Comparison of ENCODE assay signal across 9 cellular contexts in the genomic region with DNA sequence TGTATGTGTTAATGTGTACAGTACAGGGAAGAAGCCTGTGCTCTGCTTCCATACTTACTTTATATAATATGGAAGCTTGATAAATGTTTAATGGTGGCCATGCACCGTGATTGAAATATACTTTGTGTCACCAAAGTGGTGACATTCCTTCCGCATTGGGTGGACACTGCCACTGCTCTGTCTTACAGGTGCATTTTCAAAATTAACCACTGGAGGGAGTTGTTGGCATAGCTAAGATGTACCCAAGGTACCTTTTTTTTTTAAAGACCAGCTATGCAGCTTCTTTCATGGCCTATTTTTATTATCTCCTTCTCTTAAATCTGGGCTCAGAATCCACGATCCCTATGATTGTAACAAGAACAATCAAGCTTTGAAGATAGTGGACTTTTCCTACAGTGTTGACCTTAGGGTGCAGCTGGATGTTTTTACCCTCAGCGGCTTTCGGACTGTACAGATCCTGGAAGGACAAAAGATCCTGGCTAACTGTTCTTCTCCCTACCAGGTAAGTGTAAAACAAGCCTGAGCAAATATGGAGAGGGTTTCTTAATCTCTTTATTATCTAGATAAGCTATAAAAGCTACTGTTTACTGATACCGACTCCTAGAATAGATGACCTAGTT. TPM values are rescaled to one million over a fixed set of nuclear protein-coding genes. Genes with fewer than 3 reads are reported as not detected.
DNase-seq lines count a peak whose midpoint lies in the region; ATAC-seq and TF ChIP-seq lines count a peak whose summit lies in the region.
"Had no signal": no experiment of that assay in that cellular context is flagged by ENCODE, and none has a peak within 500 bp of the region (broad histone marks: within the 10 kb centered on the region; RNA-seq: fewer than 3 reads in every experiment).

No MANE protein-coding gene starts in this region.

- no peaks in the 10 kb centered on the region for H3K27me3 ChIP-seq in cardiac muscle cell
- no peaks in the 10 kb centered on the region for H3K27me3 ChIP-seq in prostate gland (replicated peaks; ENCODE audit: insufficient read depth)

- POLR2A ChIA-PET in activated naive CD8-positive, alpha-beta T cell treated with anti-CD3 and anti-CD28 coated beads, Interleukin-2, amount 10 ng/mL, durations not matched to agents 7 days and 5 days (lab: Charles Lee) = interaction anchor here (0.7 to 1.0 kb wide), 4 partner anchors 22 to 92 kb away, joined by 3 to 6 read pairs (median 4); a partner anchor contains a TSS

- H3K36me3 Mint-ChIP-seq in activated naive CD8-positive, alpha-beta T cell treated with anti-CD3 and anti-CD28 coated beads, Interleukin-2, amount 10 ng/mL, durations not matched to agents 7 days and 5 days = peaks cover 32% of the 10 kb centered on the region

- DNase-seq in SIG-M5 treated with dmso at 0.1 percent for 504 hours (lab: John Stamatoyannopoulos, UW; ENCODE audit: unreplicated experiment) (peak; percentile 71), SIG-M5 (lab: John Stamatoyannopoulos, UW) (no peak), NCI-H82 treated with DMSO at 0.1 percent for 48 hours (lab: John Stamatoyannopoulos, UW; ENCODE audit: unreplicated experiment) (peak; percentile 29), cardiac muscle cell (ENCODE audit: low read depth in 1 of 2, low spot score in 1 of 2) (peak; percentile 76 to 86), prostate gland (ENCODE audit: low spot score) (peak; percentile 81)
- no peak for DNase-seq in activated naive CD8-positive, alpha-beta T cell treated with anti-CD3 and anti-CD28 coated beads, Interleukin-2, amount 10 ng/mL, durations not matched to agents 7 days and 5 days

- peak; percentile 73 for ATAC-seq in HG03135 (IDR thresholded peaks at IDR 0.05; ENCODE audit: unreplicated experiment)
- peak; percentile 78 for ATAC-seq in activated naive CD8-positive, alpha-beta T cell treated with anti-CD3 and anti-CD28 coated beads, Interleukin-2, amount 10 ng/mL, durations not matched to agents 7 days and 5 days (ENCODE audit: low read depth)
- no peak for ATAC-seq in GM21360 (IDR thresholded peaks at IDR 0.05; ENCODE audit: unreplicated experiment)

- TF ChIP-seq CTCF in cardiac muscle cell (IDR thresholded peaks at IDR 0.05; ENCODE audit: low read depth, low read length) (peak; percentile 70), prostate gland (IDR thresholded peaks at IDR 0.05) (peak; percentile 74 to 96 (median 92))

- TF ChIP-seq POLR2A in prostate gland (IDR thresholded peaks at IDR 0.05) = no peak

- intact Hi-C loops in prostate gland (cut with DNase I) = loop anchor here (2.0 kb wide), 1 partner anchor 58 kb away; no protein-coding TSS in a partner anchor

- H3K36me3 ChIP-seq in cardiac muscle cell (peaks cover 11% of the 10 kb centered on the region), prostate gland (no peaks in the 10 kb centered on the region)

- no peak overlapping the region for H3K4me3 ChIP-seq in cardiac muscle cell
- H3K4me3 ChIP-seq in prostate gland = no peak overlapping the region

- no peak overlapping the region for H3K27ac Mint-ChIP-seq in activated naive CD8-positive, alpha-beta T cell treated with anti-CD3 and anti-CD28 coated beads, Interleukin-2, amount 10 ng/mL, durations not matched to agents 7 days and 5 days

- H3K9me3 Mint-ChIP-seq in activated naive CD8-positive, alpha-beta T cell treated with anti-CD3 and anti-CD28 coated beads, Interleukin-2, amount 10 ng/mL, durations not matched to agents 7 days and 5 days = no peaks in the 10 kb centered on the region

- 26% methylated on average over 6 of the region's 6 CpGs for WGBS in prostate gland

- H3K4me1 ChIP-seq in cardiac muscle cell (ENCODE audit: low read depth) (peaks cover 3% of the 10 kb centered on the region), prostate gland (replicated peaks) (no peaks in the 10 kb centered on the region)

- no peak overlapping the region for H3K4me3 Mint-ChIP-seq in activated naive CD8-positive, alpha-beta T cell treated with anti-CD3 and anti-CD28 coated beads, Interleukin-2, amount 10 ng/mL, durations not matched to agents 7 days and 5 days

- no peaks in the 10 kb centered on the region for H3K9me3 ChIP-seq in cardiac muscle cell (ENCODE audit: low read depth)
- no peaks in the 10 kb centered on the region for H3K9me3 ChIP-seq in prostate gland

- H3K4me1 Mint-ChIP-seq in activated naive CD8-positive, alpha-beta T cell treated with anti-CD3 and anti-CD28 coated beads, Interleukin-2, amount 10 ng/mL, durations not matched to agents 7 days and 5 days = peaks cover 1% of the 10 kb centered on the region

- H3K27me3 Mint-ChIP-seq in activated naive CD8-positive, alpha-beta T cell treated with anti-CD3 and anti-CD28 coated beads, Interleukin-2, amount 10 ng/mL, durations not matched to agents 7 days and 5 days = no peaks in the 10 kb centered on the region

- H3K27ac ChIP-seq in cardiac muscle cell (no peak overlapping the region), prostate gland (peak overlapping the region; percentile 19 to 40)
- H3K27ac ChIP-seq: epithelial cell of prostate had no signal

RNA-seq across cellular contexts. Expression of a gene that starts 21.6 kb away (rescaled TPM):
- 1 to 10 TPM in 1 of 2 experiments, under 1 TPM in 1; 0.91 to 1.3 TPM for total RNA-seq in activated naive CD8-positive, alpha-beta T cell treated with anti-CD3 and anti-CD28 coated beads, Interleukin-2, amount 10 ng/mL, durations not matched to agents 7 days and 5 days
- total RNA-seq in cardiac muscle cell (9.7 and 18.7 TPM in 2 replicates), prostate gland (100 to 1,000 TPM in 1 of 2 donors, 10 to 100 TPM in 1; 13.8 to 190 TPM)
- polyA plus RNA-seq in cardiac muscle cell = 4.2 and 8.3 TPM in 2 replicates

RNA-seq across cellular contexts. Expression of a gene that starts 56.4 kb away (rescaled TPM):
- 10 to 100 TPM; 59.3 TPM for total RNA-seq in activated naive CD8-positive, alpha-beta T cell treated with anti-CD3 and anti-CD28 coated beads, Interleukin-2, amount 10 ng/mL, durations not matched to agents 7 days and 5 days
- total RNA-seq in cardiac muscle cell (20.6 and 157 TPM in 2 replicates), prostate gland (1 to 10 TPM; 2.5 to 8.2 TPM)
- polyA plus RNA-seq in cardiac muscle cell = 10.1 and 41.0 TPM in 2 replicates

Comparison
In these comparisons a context has a peak if more than half of its experiments do, and no peak if none do; other contexts are left out.
1. DNase-seq: peak in SIG-M5 treated with dmso at 0.1 percent for 504 hours (single experiment), NCI-H82 treated with DMSO at 0.1 percent for 48 hours (single experiment), cardiac muscle cell (2 of 2) and prostate gland (single experiment); none in SIG-M5 (single experiment) and activated naive CD8-positive, alpha-beta T cell treated with anti-CD3 and anti-CD28 coated beads, Interleukin-2, amount 10 ng/mL, durations not matched to agents 7 days and 5 days (single experiment).